5 cellular contexts compared by ENCODE assay signal in genomic region chr18:49889552-49889951, GRCh38.
A peak's percentile ranks its signal among the peaks of the same experiment; 100 is the strongest.
DNase-seq lines count a peak whose midpoint lies in the region; FAIRE-seq and TF ChIP-seq lines count a peak whose summit lies in the region.
"Not testable (repeated sequence)": the region's sequence is repeated elsewhere in the genome, so short reads cannot be mapped to it uniquely, and the experiment has no call there.

No MANE protein-coding gene starts in this region.

- not testable (repeated sequence) for TF ChIP-seq RAD21 in H1 (IDR thresholded peaks at IDR 0.05 in 1 of 2, conservative IDR thresholded peaks at IDR 0.05 in 1 of 2; ENCODE audit: low read depth in 2 of 2, low read length in 2 of 2)

- CTCF ChIA-PET in H1 (lab: Charles Lee; ENCODE audit: partially characterized antibody): interaction anchor here (0.8 to 3.2 kb wide), 8 partner anchors 10 to 468 kb away, joined by 3 to 17 read pairs (median 3); no protein-coding TSS in a partner anchor

- not testable (repeated sequence) for TF ChIP-seq POLR2A in H1 (IDR thresholded peaks at IDR 0.05; ENCODE audit: control extremely low read depth in 1 of 2, low read depth in 2 of 2, low read length in 2 of 2)

- not testable (repeated sequence) for H3K4me3 ChIP-seq in bronchial epithelial cell (ENCODE audit: low read depth, low read length); H1 (ENCODE audit: extremely low read depth in 1 of 4, insufficient read depth in 2 of 4, low read depth in 3 of 4, low read length in 4 of 4); keratinocyte (ENCODE audit: control insufficient read depth in 2 of 3, extremely low read depth in 1 of 3, insufficient read depth in 2 of 3, low read depth in 1 of 3, low read length in 3 of 3); mesendoderm (ENCODE audit: low read length)

- H3K36me3 ChIP-seq in bronchial epithelial cell (ENCODE audit: control insufficient read depth, insufficient read depth, low read length); H1 (ENCODE audit: control insufficient read depth in 2 of 4, insufficient read depth in 4 of 4, low read length in 3 of 4); keratinocyte (ENCODE audit: control insufficient read depth in 2 of 2, extremely low read depth in 1 of 2, insufficient read depth in 2 of 2, low read length in 2 of 2); mesendoderm (ENCODE audit: control insufficient read depth, insufficient read depth, low read length): not testable (repeated sequence)

- not testable (repeated sequence) for TF ChIP-seq EP300 in H1 (IDR thresholded peaks at IDR 0.05; ENCODE audit: borderline replicate concordance in 1 of 2, low read depth in 2 of 2, low read length in 2 of 2)

- DNase-seq in GM19239 (ENCODE audit: insufficient read length, low spot score); bronchial epithelial cell (ENCODE audit: low read depth); H1 (ENCODE audit: low read depth in 1 of 2, low spot score in 2 of 2); keratinocyte (ENCODE audit: low read depth, low spot score); mesendoderm: not testable (repeated sequence)

- not testable (repeated sequence) for H3K56ac ChIP-seq in H1 (replicated peaks; ENCODE audit: insufficient read length, low read depth, low read length)
- peak overlapping the region; percentile 49 for H3K56ac ChIP-seq in mesendoderm (ENCODE audit: low read length)

- peak; percentile 53 for FAIRE-seq in GM19239 (lab: Jason Lieb, UNC)
- peak; percentile 94 for FAIRE-seq in bronchial epithelial cell (lab: Jason Lieb, UNC)
- peak; percentile 45 for FAIRE-seq in H1 (lab: Jason Lieb, UNC)
- peak; percentile 70 for FAIRE-seq in keratinocyte (lab: Jason Lieb, UNC)

- H3K18ac ChIP-seq in H1 (ENCODE audit: extremely low read depth, low read length); mesendoderm (ENCODE audit: low read length): not testable (repeated sequence)

- H2BK5ac ChIP-seq in H1 (ENCODE audit: low read depth, low read length): not testable (repeated sequence)
- H2BK5ac ChIP-seq in mesendoderm (ENCODE audit: low read length): peak overlapping the region; percentile 78

- H4K20me1 ChIP-seq in H1 (replicated peaks in 1 of 2; ENCODE audit: control insufficient read depth in 1 of 2, insufficient read depth in 2 of 2, low read length in 2 of 2); keratinocyte (ENCODE audit: control insufficient read depth, extremely low read depth, insufficient read depth, low read length): not testable (repeated sequence)

- H2BK20ac ChIP-seq in H1 (ENCODE audit: low read length): not testable (repeated sequence)

- H2AK5ac ChIP-seq in H1 (ENCODE audit: low read depth, low read length); mesendoderm (ENCODE audit: low read length): not testable (repeated sequence)

- dilution Hi-C loops in keratinocyte (cut with MboI; ENCODE audit: extremely low pct_ligation_motif_present, low sequenced_read_pairs): not testable (repeated sequence)

- POLR2A ChIA-PET in H1 (lab: Charles Lee; ENCODE audit: partially characterized antibody): interaction anchor here (0.7 kb wide), 1 partner anchor 20 kb away, joined by 3 read pairs; no protein-coding TSS in a partner anchor

- H3K9me3 ChIP-seq in H1 (ENCODE audit: insufficient read depth in 2 of 2, low read depth in 1 of 2, low read length in 1 of 2); keratinocyte (ENCODE audit: control insufficient read depth, low read depth, low read length): not testable (repeated sequence)

- not testable (repeated sequence) for H3K23ac ChIP-seq in H1 (ENCODE audit: insufficient read length); mesendoderm (ENCODE audit: low read length)

- not testable (repeated sequence) for H3K9ac ChIP-seq in H1 (replicated peaks in 1 of 4; ENCODE audit: extremely low read depth in 1 of 4, low read depth in 3 of 4, low read length in 3 of 4); keratinocyte (ENCODE audit: control insufficient read depth, extremely low read depth, insufficient read depth, low read length); mesendoderm (ENCODE audit: low read length)

- H3K27me3 ChIP-seq in bronchial epithelial cell (ENCODE audit: control insufficient read depth, insufficient read depth, low read length); H1 (replicated peaks in 1 of 4; ENCODE audit: control insufficient read depth in 3 of 4, extremely low read depth in 1 of 4, insufficient read depth in 3 of 4, low read length in 3 of 4); keratinocyte (ENCODE audit: control insufficient read depth, extremely low read depth, insufficient read depth, low read length); mesendoderm (ENCODE audit: insufficient read depth, low read length, poor library complexity): not testable (repeated sequence)

- H3K23me2 ChIP-seq in H1 (ENCODE audit: low read depth, low read length): not testable (repeated sequence)

- not testable (repeated sequence) for H3K79me1 ChIP-seq in H1 (ENCODE audit: low read depth, low read length); mesendoderm (ENCODE audit: low read length)

- H2BK15ac ChIP-seq in H1 (ENCODE audit: low read length); mesendoderm (replicated peaks; ENCODE audit: low read depth): not testable (repeated sequence)

- not testable (repeated sequence) for H3K9me1 ChIP-seq in keratinocyte (ENCODE audit: control insufficient read depth, extremely low read depth, insufficient read depth, low read length)

- not testable (repeated sequence) for H3K4ac ChIP-seq in H1 (replicated peaks; ENCODE audit: insufficient read length, low read depth, low read length); mesendoderm (ENCODE audit: low read depth, low read length)

- H4K91ac ChIP-seq in H1 (replicated peaks; ENCODE audit: insufficient read length, low read length): not testable (repeated sequence)

- not testable (repeated sequence) for TF ChIP-seq CTCF in bronchial epithelial cell (IDR thresholded peaks at IDR 0.05; ENCODE audit: insufficient read depth, low read length, severe bottlenecking); H1 (IDR thresholded peaks at IDR 0.05; ENCODE audit: control extremely low read depth in 1 of 3, insufficient read depth in 1 of 3, low read depth in 1 of 3, low read length in 3 of 3); keratinocyte (optimal IDR thresholded peaks at IDR 0.05 in 1 of 3, IDR thresholded peaks at IDR 0.05 in 1 of 3, conservative IDR thresholded peaks at IDR 0.05 in 1 of 3; ENCODE audit: extremely low read depth in 1 of 3, insufficient read depth in 2 of 3, low read length in 3 of 3)

- H3K79me2 ChIP-seq in H1 (ENCODE audit: control insufficient read depth in 1 of 2, insufficient read depth in 2 of 2, low read length in 2 of 2); keratinocyte (ENCODE audit: control insufficient read depth, insufficient read depth, low read length); mesendoderm (ENCODE audit: control insufficient read depth, insufficient read depth, low read length): not testable (repeated sequence)

- H3K4me1 ChIP-seq in H1 (replicated peaks in 1 of 4; ENCODE audit: control insufficient read depth in 3 of 4, insufficient read depth in 4 of 4, low read length in 3 of 4): not testable (repeated sequence)
- H3K4me1 ChIP-seq in keratinocyte (ENCODE audit: control insufficient read depth, extremely low read depth, insufficient read depth, low read length) (peaks cover 24% of the 10 kb centered on the region), mesendoderm (ENCODE audit: control insufficient read depth, low read depth, low read length) (peaks cover 14% of the 10 kb centered on the region)

- not testable (repeated sequence) for H3K14ac ChIP-seq in H1 (ENCODE audit: insufficient read length)

- not testable (repeated sequence) for H3K27ac ChIP-seq in H1 (ENCODE audit: low read depth, low read length); keratinocyte (ENCODE audit: control insufficient read depth, insufficient read depth, low read length); mesendoderm (ENCODE audit: low read depth, low read length)

- H4K8ac ChIP-seq in H1 (ENCODE audit: extremely low read depth, insufficient read depth, low read length); mesendoderm (ENCODE audit: low read depth, low read length): not testable (repeated sequence)

- H3K4me2 ChIP-seq in H1 (ENCODE audit: insufficient read depth in 1 of 2, low read depth in 2 of 2, low read length in 2 of 2); keratinocyte (ENCODE audit: control insufficient read depth, extremely low read depth, insufficient read depth, low read depth, low read length); mesendoderm (ENCODE audit: low read length): not testable (repeated sequence)

- H2BK120ac ChIP-seq in H1 (replicated peaks; ENCODE audit: low read depth, low read length); mesendoderm (ENCODE audit: low read depth, low read length): not testable (repeated sequence)

- 43% methylated on average over 2 of the region's 2 CpGs; no CpG with 5 or more reads in 1 of the 2 experiments for WGBS in H1 (ENCODE audit: extremely low coverage in 1 of 2, insufficient coverage in 1 of 2, insufficient read length in 1 of 2, insufficient replicate concordance in 2 of 2, low coverage in 1 of 2, low lambda C conversion rate in 2 of 2, missing lambda C conversion rate in 1 of 2), 2 experiments
- no CpG with 5 or more reads among the region's 2 CpGs for WGBS in mesendoderm (ENCODE audit: extremely low coverage, insufficient coverage, low lambda C conversion rate)

- not testable (repeated sequence) for H2BK12ac ChIP-seq in H1 (ENCODE audit: low read depth, low read length)

- not testable (repeated sequence) for H2AFZ ChIP-seq in H1 (ENCODE audit: low read length); keratinocyte (ENCODE audit: control insufficient read depth, low read length)

- H4K5ac ChIP-seq in H1 (ENCODE audit: insufficient read length, low read depth, low read length): not testable (repeated sequence)
- peak overlapping the region; percentile 71 for H4K5ac ChIP-seq in mesendoderm (ENCODE audit: low read length)
